9 cellular contexts compared by ENCODE assay signal in the genomic region with DNA sequence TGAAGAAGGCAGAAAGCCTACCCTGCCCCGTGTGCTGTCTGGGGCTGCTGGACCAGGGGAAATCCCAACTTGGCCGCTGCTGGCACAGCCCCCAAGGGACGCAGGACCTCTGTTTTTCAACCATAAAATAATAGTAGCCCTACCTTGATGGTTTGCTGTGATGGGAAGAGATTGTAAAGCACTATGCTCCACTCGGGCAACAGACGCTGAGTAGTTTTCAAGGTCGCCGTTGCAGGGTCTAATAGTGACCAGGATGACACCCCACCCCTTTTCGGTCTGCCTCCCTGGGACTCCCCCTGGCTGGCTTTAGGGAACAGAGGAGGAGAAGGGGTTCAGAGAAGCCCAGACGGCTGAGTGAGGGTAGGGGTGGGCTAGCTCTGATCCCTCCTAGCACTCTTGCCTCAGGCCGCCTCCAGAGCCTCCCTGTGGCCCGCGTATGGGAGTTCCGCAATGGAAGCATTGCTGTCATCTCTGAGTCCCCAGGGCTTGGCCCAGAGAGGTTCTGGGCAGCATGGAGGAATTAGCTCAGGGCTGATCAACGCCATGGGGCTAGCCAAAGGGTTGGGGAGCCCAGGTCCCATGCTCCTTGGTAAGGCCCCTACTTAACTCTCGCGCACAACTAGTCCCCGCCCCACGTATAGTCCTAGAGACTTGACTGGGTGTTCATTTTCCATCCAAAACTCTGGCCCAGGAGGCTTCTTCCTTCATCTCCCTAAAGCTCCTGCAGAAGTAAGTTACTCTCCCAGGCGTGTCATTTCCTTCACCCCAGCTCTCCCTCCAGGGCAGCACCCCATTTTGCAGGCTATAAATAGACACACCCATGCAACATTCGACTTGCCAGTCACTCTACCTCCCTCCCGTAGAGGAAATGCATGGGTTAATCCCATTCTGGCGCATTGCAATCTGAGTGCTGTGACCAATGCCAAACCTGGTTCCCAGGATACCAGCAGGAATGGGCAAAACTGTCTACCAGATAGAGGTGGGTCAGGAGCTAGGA. TPM values are rescaled to one million over a fixed set of nuclear protein-coding genes. Genes with fewer than 3 reads are reported as not detected.
A peak's percentile ranks its signal among the peaks of the same experiment; 100 is the strongest.
DNase-seq lines count a peak whose midpoint lies in the region; ATAC-seq lines count a peak whose summit lies in the region.
"Had no signal": no experiment of that assay in that cellular context is flagged by ENCODE, and none has a peak within 500 bp of the region (broad histone marks: within the 10 kb centered on the region; RNA-seq: fewer than 3 reads in every experiment).

No MANE protein-coding gene starts in this region.

- peak; percentile 38 for DNase-seq in stimulated activated CD4-positive, alpha-beta T cell treated with anti-CD3 and anti-CD28 coated beads, Interleukin-15, amount 100 ng/mL, for 24 hours
- DNase-seq in stimulated activated CD4-positive, alpha-beta T cell treated with anti-CD3 and anti-CD28 coated beads, Interleukin-12 subunit alpha, Interleukin-12 subunit beta, amount 100 ng/mL, for 4 hours, result no peak
- peak; percentile 70 for DNase-seq in activated naive CD4-positive, alpha-beta T cell treated with anti-CD3 and anti-CD28 coated beads for 36 hours
- no peak for DNase-seq in iPS DF 6.9 (ENCODE audit: low read depth, low spot score)
- DNase-seq in OCI-M2 (lab: John Stamatoyannopoulos, UW; ENCODE audit: unreplicated experiment), result no peak
- DNase-seq in NCI-H446 (lab: John Stamatoyannopoulos, UW), result no peak

- H3K4me3 Mint-ChIP-seq in activated naive CD4-positive, alpha-beta T cell treated with anti-CD3 and anti-CD28 coated beads for 36 hours, result peak overlapping the region; percentile 83
- peak overlapping the region; percentile 95 for H3K4me3 Mint-ChIP-seq in stimulated activated memory B cell treated with anti-CD40 and anti-IgM and Interleukin-4, amounts not matched to agents 10 μg/mL and 1 μg/mL and 100 μg/mL, for 72 hours

- H3K27ac Mint-ChIP-seq in activated naive CD4-positive, alpha-beta T cell treated with anti-CD3 and anti-CD28 coated beads for 36 hours, result peak overlapping the region; percentile 97
- H3K27ac Mint-ChIP-seq in stimulated activated memory B cell treated with anti-CD40 and anti-IgM and Interleukin-4, amounts not matched to agents 10 μg/mL and 1 μg/mL and 100 μg/mL, for 72 hours, result peak overlapping the region; percentile 98

- no peaks in the 10 kb centered on the region for H3K9me3 ChIP-seq in iPS DF 6.9 (ENCODE audit: control insufficient read depth, insufficient read depth, low read length)

- peaks cover 3% of the 10 kb centered on the region for H3K36me3 ChIP-seq in iPS DF 6.9 (ENCODE audit: control insufficient read depth, insufficient read depth, low read length)

- no peaks in the 10 kb centered on the region for H3K9me3 Mint-ChIP-seq in activated naive CD4-positive, alpha-beta T cell treated with anti-CD3 and anti-CD28 coated beads for 36 hours
- no peaks in the 10 kb centered on the region for H3K9me3 Mint-ChIP-seq in stimulated activated memory B cell treated with anti-CD40 and anti-IgM and Interleukin-4, amounts not matched to agents 10 μg/mL and 1 μg/mL and 100 μg/mL, for 72 hours

- peaks cover 33% of the 10 kb centered on the region for H3K36me3 Mint-ChIP-seq in activated naive CD4-positive, alpha-beta T cell treated with anti-CD3 and anti-CD28 coated beads for 36 hours (ENCODE audit: low read depth)
- H3K36me3 Mint-ChIP-seq in stimulated activated memory B cell treated with anti-CD40 and anti-IgM and Interleukin-4, amounts not matched to agents 10 μg/mL and 1 μg/mL and 100 μg/mL, for 72 hours, result peaks cover 27% of the 10 kb centered on the region

- no peaks in the 10 kb centered on the region for H3K27me3 ChIP-seq in iPS DF 6.9 (ENCODE audit: control insufficient read depth, insufficient read depth, low read length)

- intact Hi-C loops in activated naive CD4-positive, alpha-beta T cell treated with anti-CD3 and anti-CD28 coated beads for 36 hours (cut with micrococcal nuclease), result loop anchor here (5.0 to 10.0 kb wide), 3 partner anchors 697 to 1107 kb away; a partner anchor contains a TSS

- no CpG with 5 or more reads among the region's 22 CpGs for WGBS in iPS DF 6.9 (ENCODE audit: insufficient coverage, insufficient read length)

- no peaks in the 10 kb centered on the region for H3K27me3 Mint-ChIP-seq in activated naive CD4-positive, alpha-beta T cell treated with anti-CD3 and anti-CD28 coated beads for 36 hours (ENCODE audit: low read depth)
- no peaks in the 10 kb centered on the region for H3K27me3 Mint-ChIP-seq in stimulated activated memory B cell treated with anti-CD40 and anti-IgM and Interleukin-4, amounts not matched to agents 10 μg/mL and 1 μg/mL and 100 μg/mL, for 72 hours

- H3K4me1 Mint-ChIP-seq in activated naive CD4-positive, alpha-beta T cell treated with anti-CD3 and anti-CD28 coated beads for 36 hours (ENCODE audit: low read depth), result peaks cover 55% of the 10 kb centered on the region
- peaks cover 77% of the 10 kb centered on the region for H3K4me1 Mint-ChIP-seq in stimulated activated memory B cell treated with anti-CD40 and anti-IgM and Interleukin-4, amounts not matched to agents 10 μg/mL and 1 μg/mL and 100 μg/mL, for 72 hours

- peaks cover 13% of the 10 kb centered on the region; the same call in 1 of the 2 replicates for H3K4me1 ChIP-seq in iPS DF 6.9 (ENCODE audit: control insufficient read depth, insufficient read depth, low read length)

- ATAC-seq in HG03469 (IDR thresholded peaks at IDR 0.05; ENCODE audit: unreplicated experiment), result peak; percentile 5
- ATAC-seq in stimulated activated memory B cell treated with anti-CD40 and anti-IgM and Interleukin-4, amounts not matched to agents 10 μg/mL and 1 μg/mL and 100 μg/mL, for 72 hours, result peak; percentile 52

- CTCF ChIA-PET in activated naive CD4-positive, alpha-beta T cell treated with anti-CD3 and anti-CD28 coated beads for 36 hours (lab: Charles Lee), result interaction anchor here (0.8 to 4.2 kb wide), 9 partner anchors 9 to 105 kb away, joined by 3 to 29 read pairs (median 4); no protein-coding TSS in a partner anchor

- no peak overlapping the region for H3K27ac ChIP-seq in iPS DF 6.9 (ENCODE audit: low read length)

- peak overlapping the region; percentile 82; the same call in 1 of the 2 replicates for H3K4me3 ChIP-seq in iPS DF 6.9 (ENCODE audit: low read length)

RNA-seq across cellular contexts. Expression of a gene that starts 1.1 kb away (rescaled TPM):
- 10 to 100 TPM; 84.3 to 88.4 TPM for total RNA-seq in activated naive CD4-positive, alpha-beta T cell treated with anti-CD3 and anti-CD28 coated beads for 36 hours

RNA-seq across cellular contexts. Expression of a gene that starts 51.7 kb away (rescaled TPM):
- total RNA-seq in activated naive CD4-positive, alpha-beta T cell treated with anti-CD3 and anti-CD28 coated beads for 36 hours, result not detected
- total RNA-seq: dermis microvascular lymphatic vessel endothelial cell had no signal

Comparison
In these comparisons a context has a peak if more than half of its experiments do, and no peak if none do; other contexts are left out.
1. DNase-seq: peak in stimulated activated CD4-positive, alpha-beta T cell treated with anti-CD3 and anti-CD28 coated beads, Interleukin-15, amount 100 ng/mL, for 24 hours (single experiment) and activated naive CD4-positive, alpha-beta T cell treated with anti-CD3 and anti-CD28 coated beads for 36 hours (single experiment); none in stimulated activated CD4-positive, alpha-beta T cell treated with anti-CD3 and anti-CD28 coated beads, Interleukin-12 subunit alpha, Interleukin-12 subunit beta, amount 100 ng/mL, for 4 hours (single experiment), iPS DF 6.9 (single experiment), OCI-M2 (single experiment) and NCI-H446 (0 of 2).